ENCODE assay signal across 11 cellular contexts in the genomic region with DNA sequence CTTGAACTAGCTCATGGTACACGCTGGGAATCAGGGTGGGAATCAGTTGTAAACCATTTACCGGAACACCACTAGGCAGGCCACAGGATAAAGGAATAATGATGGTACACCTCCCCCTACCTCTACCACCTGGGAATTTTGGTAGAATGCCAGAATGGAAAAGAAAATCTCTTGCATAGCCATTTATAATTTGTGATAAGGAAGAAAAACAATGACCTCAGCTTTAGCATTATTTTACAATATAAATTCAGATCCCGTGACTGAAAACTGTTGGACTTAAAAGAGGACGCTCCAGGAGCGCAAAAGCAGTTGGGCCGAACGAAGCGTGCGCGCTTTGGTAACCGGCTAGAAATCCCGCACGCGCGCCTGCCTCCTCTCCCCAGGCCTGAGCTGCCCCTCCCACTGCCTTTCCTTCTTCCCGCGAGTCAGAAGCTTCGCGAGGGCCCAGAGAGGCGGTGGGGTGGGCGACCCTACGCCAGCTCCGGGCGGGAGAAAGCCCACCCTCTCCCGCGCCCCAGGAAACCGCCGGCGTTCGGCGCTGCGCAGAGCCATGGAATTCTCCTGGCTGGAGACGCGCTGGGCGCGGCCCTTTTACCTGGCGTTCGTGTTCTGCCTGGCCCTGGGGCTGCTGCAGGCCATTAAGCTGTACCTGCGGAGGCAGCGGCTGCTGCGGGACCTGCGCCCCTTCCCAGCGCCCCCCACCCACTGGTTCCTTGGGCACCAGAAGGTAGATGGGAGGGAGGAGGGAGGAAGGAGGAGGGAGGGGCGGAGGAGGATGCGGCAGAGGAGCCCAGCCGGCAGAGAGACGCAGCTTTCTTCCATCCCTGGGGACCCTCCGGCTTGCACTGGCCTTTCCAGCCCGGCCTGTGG. TPM values are rescaled to one million over a fixed set of nuclear protein-coding genes. Genes with fewer than 3 reads are reported as not detected.
DNase-seq lines count a peak whose midpoint lies in the region; ATAC-seq and TF ChIP-seq lines count a peak whose summit lies in the region.
"Had no signal": no experiment of that assay in that cellular context is flagged by ENCODE, and none has a peak within 500 bp of the region (broad histone marks: within the 10 kb centered on the region; RNA-seq: fewer than 3 reads in every experiment).

A gene with protein sequence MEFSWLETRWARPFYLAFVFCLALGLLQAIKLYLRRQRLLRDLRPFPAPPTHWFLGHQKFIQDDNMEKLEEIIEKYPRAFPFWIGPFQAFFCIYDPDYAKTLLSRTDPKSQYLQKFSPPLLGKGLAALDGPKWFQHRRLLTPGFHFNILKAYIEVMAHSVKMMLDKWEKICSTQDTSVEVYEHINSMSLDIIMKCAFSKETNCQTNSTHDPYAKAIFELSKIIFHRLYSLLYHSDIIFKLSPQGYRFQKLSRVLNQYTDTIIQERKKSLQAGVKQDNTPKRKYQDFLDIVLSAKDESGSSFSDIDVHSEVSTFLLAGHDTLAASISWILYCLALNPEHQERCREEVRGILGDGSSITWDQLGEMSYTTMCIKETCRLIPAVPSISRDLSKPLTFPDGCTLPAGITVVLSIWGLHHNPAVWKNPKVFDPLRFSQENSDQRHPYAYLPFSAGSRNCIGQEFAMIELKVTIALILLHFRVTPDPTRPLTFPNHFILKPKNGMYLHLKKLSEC (plus strand): TSS at position 402 of the 870 bp plus-strand sequence. CDS start 149 bp downstream, at position 551.

- H3K9ac ChIP-seq in NT2/D1 (ENCODE audit: insufficient read length, low read depth) = peak within 1 kb of the TSS; percentile 59
- H3K9ac ChIP-seq: KMS-11 had no signal

- H3K9me3 Mint-ChIP-seq in neural crest cell (no peaks in the 10 kb centered on the region), natural killer cell (no peaks in the 10 kb centered on the region), T-cell (no peaks in the 10 kb centered on the region)

- TF ChIP-seq CTCF in esophagus squamous epithelium (IDR thresholded peaks at IDR 0.05) (no peak), neural crest cell (conservative IDR thresholded peaks at IDR 0.05) (no peak), natural killer cell (IDR thresholded peaks at IDR 0.05) (no peak)

- ATAC-seq in natural killer cell (no peak), left lobe of liver (no peak), T-cell (replicated peaks in 1 of 4) (no peak), GM19395 (IDR thresholded peaks at IDR 0.05; ENCODE audit: unreplicated experiment) (no peak)
- ATAC-seq: activated CD4-positive, alpha-beta T cell treated with anti-CD3 and anti-CD28 coated beads for 36 hours had no signal

- DNase-seq in NT2/D1 (ENCODE audit: low read depth, low spot score) (peak; percentile 13), esophagus squamous epithelium (lab: John Stamatoyannopoulos, UW) (no peak), neural crest cell (ENCODE audit: low read depth, low spot score) (peak; percentile 5), natural killer cell (no peak), left lobe of liver (ENCODE audit: low spot score) (no peak), T-cell (no peak)
- DNase-seq: activated CD4-positive, alpha-beta T cell treated with anti-CD3 and anti-CD28 coated beads for 36 hours had no signal

- H3K4me1 ChIP-seq in ACC112 (ENCODE audit: control insufficient read depth, insufficient read depth, low read length, unreplicated experiment) (no peaks in the 10 kb centered on the region), NT2/D1 (ENCODE audit: insufficient read depth, insufficient read length) (peaks cover 4% of the 10 kb centered on the region), esophagus squamous epithelium (peaks cover 0 to 34% (median 6%) of the 10 kb centered on the region in 3 donors)

- H3K36me3 ChIP-seq in ACC112 (ENCODE audit: insufficient read depth, low read length) = no peaks in the 10 kb centered on the region
- no peaks in the 10 kb centered on the region for H3K36me3 ChIP-seq in NT2/D1 (ENCODE audit: insufficient read depth, insufficient read length, low read length)
- no peaks in the 10 kb centered on the region for H3K36me3 ChIP-seq in esophagus squamous epithelium

- H3K27me3 ChIP-seq in ACC112 (ENCODE audit: insufficient read depth, low read length) = peaks cover 4% of the 10 kb centered on the region; the same call in 1 of the 2 replicates
- H3K27me3 ChIP-seq in NT2/D1 (ENCODE audit: insufficient read depth, insufficient read length) = peaks cover 41% of the 10 kb centered on the region
- H3K27me3 ChIP-seq in esophagus squamous epithelium = peaks cover 0 to 17% (median 0%) of the 10 kb centered on the region in 4 donors

- H3K9me3 ChIP-seq in NT2/D1 (ENCODE audit: insufficient read depth, low read length) (no peaks in the 10 kb centered on the region), esophagus squamous epithelium (no peaks in the 10 kb centered on the region)

- H3K4me1 Mint-ChIP-seq in neural crest cell (peaks cover 13% of the 10 kb centered on the region), natural killer cell (no peaks in the 10 kb centered on the region), T-cell (peaks cover 0 to 3% (median 0%) of the 10 kb centered on the region in 3 donors)
- H3K4me1 Mint-ChIP-seq: activated CD4-positive, alpha-beta T cell treated with anti-CD3 and anti-CD28 coated beads for 36 hours; B cell had no signal

- TF ChIP-seq POLR2A in esophagus squamous epithelium (IDR thresholded peaks at IDR 0.05) = peak in 1 of 4 donors; percentile 17

- H3K27ac Mint-ChIP-seq in neural crest cell (ENCODE audit: unreplicated experiment) (no peak within 1 kb of the TSS), natural killer cell (no peak within 1 kb of the TSS), T-cell (no peak within 1 kb of the TSS)
- H3K27ac Mint-ChIP-seq: activated CD4-positive, alpha-beta T cell treated with anti-CD3 and anti-CD28 coated beads for 36 hours; B cell had no signal

- CTCF ChIA-PET in T-cell (lab: Charles Lee) = no interaction called here

- H3K27me3 Mint-ChIP-seq in neural crest cell (ENCODE audit: low read depth) (peaks cover 70% of the 10 kb centered on the region), natural killer cell (ENCODE audit: low read depth in 2 of 2) (peaks cover 24 to 44% of the 10 kb centered on the region in 2 donors), T-cell (peaks cover 38 to 42% of the 10 kb centered on the region in 2 donors)

- peak within 1 kb of the TSS; percentile 26 for H3K4me3 Mint-ChIP-seq in neural crest cell
- no peak within 1 kb of the TSS for H3K4me3 Mint-ChIP-seq in natural killer cell
- H3K4me3 Mint-ChIP-seq in T-cell = no peak within 1 kb of the TSS
- H3K4me3 Mint-ChIP-seq: activated CD4-positive, alpha-beta T cell treated with anti-CD3 and anti-CD28 coated beads for 36 hours; B cell had no signal

- no peak within 1 kb of the TSS for H3K27ac ChIP-seq in ACC112 (ENCODE audit: low read depth, low read length)
- peak within 1 kb of the TSS; percentile 80 to 85 (median 80) for H3K27ac ChIP-seq in esophagus squamous epithelium
- H3K27ac ChIP-seq: KMS-11 had no signal

- 2 to 7% methylated on average over 29 to 37 of the region's 49 CpGs for WGBS in esophagus squamous epithelium, 2 donors

- H3K36me3 Mint-ChIP-seq in neural crest cell (ENCODE audit: low read depth) = no peaks in the 10 kb centered on the region
- H3K36me3 Mint-ChIP-seq in natural killer cell = no peaks in the 10 kb centered on the region
- H3K36me3 Mint-ChIP-seq in T-cell = no peaks in the 10 kb centered on the region

- peak within 1 kb of the TSS; percentile 67 for H2AFZ ChIP-seq in ACC112 (ENCODE audit: low read length, unreplicated experiment)

- H3K4me3 ChIP-seq in ACC112 (ENCODE audit: low read depth, low read length) (peak within 1 kb of the TSS; percentile 78), NT2/D1 (ENCODE audit: insufficient read length, low read depth) (peak within 1 kb of the TSS; percentile 60), esophagus squamous epithelium (peak within 1 kb of the TSS; percentile 47 to 69 (median 52))

- intact Hi-C loops in esophagus squamous epithelium (cut with DNase I) = no loop called here
- intact Hi-C loops in natural killer cell (cut with micrococcal nuclease) = no loop called here

- no peaks in the 10 kb centered on the region for H3K79me2 ChIP-seq in ACC112 (ENCODE audit: control insufficient read depth, insufficient read depth, low read length, unreplicated experiment)

- POLR2A ChIA-PET in T-cell (lab: Charles Lee) = no interaction called here

RNA-seq across cellular contexts. Expression of the gene that starts here (rescaled TPM):
- 10 to 100 TPM; 16.9 to 31.0 (median 28.8) TPM for total RNA-seq in esophagus squamous epithelium
- 0.36 and 0.42 TPM in 2 replicates for total RNA-seq in neural crest cell
- not detected for total RNA-seq in natural killer cell
- 2.4 TPM for total RNA-seq in left lobe of liver
- total RNA-seq in T-cell = not detected
- total RNA-seq: activated CD4-positive, alpha-beta T cell treated with anti-CD3 and anti-CD28 coated beads for 36 hours; B cell had no signal

Comparison
In these comparisons a context has a peak if more than half of its experiments do, and no peak if none do; other contexts are left out.
1. Peak in DNase-seq in neural crest cell; RNA of the gene not detected or under 1 TPM.